ENCODE assay signal across 10 cellular contexts in genomic region chr2:68689553-68690537, GRCh38. TPM values are rescaled to one million over a fixed set of nuclear protein-coding genes. Genes with fewer than 3 reads are reported as not detected.
DNase-seq lines count a peak whose midpoint lies in the region; ATAC-seq lines count a peak whose summit lies in the region.
"Had no signal": no experiment of that assay in that cellular context is flagged by ENCODE, and none has a peak within 500 bp of the region (broad histone marks: within the 10 kb centered on the region; RNA-seq: fewer than 3 reads in every experiment).

No MANE protein-coding gene starts in this region.

- H3K27ac ChIP-seq in SK-N-MC: 0 out of 2 replicates have a peak overlapping the region, but pooled peaks have one; percentile 39

- H3K9ac ChIP-seq in SK-N-MC (ENCODE audit: insufficient read length): no peak overlapping the region

- ATAC-seq in HG03045 (IDR thresholded peaks at IDR 0.05; ENCODE audit: unreplicated experiment): peak; percentile 94

- H3K4me3 ChIP-seq in SK-N-MC: peak overlapping the region; percentile 24; the same call in 1 of the 2 replicates

- H3K9me3 ChIP-seq in SK-N-MC (ENCODE audit: low read depth, low read length): no peaks in the 10 kb centered on the region

- DNase-seq in activated T-cell treated with anti-CD3 and anti-CD28 coated beads for 48 hours (ENCODE audit: low read depth): peak; percentile 3
- no peak for DNase-seq in activated T-cell treated with anti-CD3 and anti-CD28 coated beads for 4 hours
- DNase-seq in SK-N-MC (ENCODE audit: low read depth, low spot score): no peak
- DNase-seq in stimulated activated CD8-positive, alpha-beta memory T cell treated with anti-CD3 and anti-CD28 coated beads, Interleukin-4, amount 100 ng/mL, for 48 hours: peak; percentile 28
- DNase-seq in ureter (ENCODE audit: low spot score): no peak
- no peak for DNase-seq in foreskin melanocyte
- no peak for DNase-seq in NCI-H774 (lab: John Stamatoyannopoulos, UW)

- H3K36me3 ChIP-seq in SK-N-MC (ENCODE audit: insufficient read depth, low read length): no peaks in the 10 kb centered on the region

RNA-seq across cellular contexts. Expression of gene ARHGAP25, which starts 44.8 kb away (rescaled TPM):
- total RNA-seq in ureter: 14.7 TPM

RNA-seq across cellular contexts. Expression of gene PROKR1, which starts 46.5 kb away (rescaled TPM):
- not detected for total RNA-seq in ureter
- total RNA-seq: fibroblast of villous mesenchyme; T-helper 1 cell treated with Interleukin-12 subunit alpha and Interleukin-12 subunit beta and Interleukin-4 antibody, amounts not matched to agents 30 ng/mL and 1 ng/mL, for 36 hours had no signal

Comparison
In these comparisons a context has a peak if more than half of its experiments do, and no peak if none do; other contexts are left out.
1. DNase-seq: peak in activated T-cell treated with anti-CD3 and anti-CD28 coated beads for 48 hours (single experiment) and stimulated activated CD8-positive, alpha-beta memory T cell treated with anti-CD3 and anti-CD28 coated beads, Interleukin-4, amount 100 ng/mL, for 48 hours (single experiment); none in activated T-cell treated with anti-CD3 and anti-CD28 coated beads for 4 hours (single experiment), SK-N-MC (single experiment), ureter (single experiment), foreskin melanocyte (single experiment) and NCI-H774 (single experiment).